8 cellular contexts compared by ENCODE assay signal in the genomic region with DNA sequence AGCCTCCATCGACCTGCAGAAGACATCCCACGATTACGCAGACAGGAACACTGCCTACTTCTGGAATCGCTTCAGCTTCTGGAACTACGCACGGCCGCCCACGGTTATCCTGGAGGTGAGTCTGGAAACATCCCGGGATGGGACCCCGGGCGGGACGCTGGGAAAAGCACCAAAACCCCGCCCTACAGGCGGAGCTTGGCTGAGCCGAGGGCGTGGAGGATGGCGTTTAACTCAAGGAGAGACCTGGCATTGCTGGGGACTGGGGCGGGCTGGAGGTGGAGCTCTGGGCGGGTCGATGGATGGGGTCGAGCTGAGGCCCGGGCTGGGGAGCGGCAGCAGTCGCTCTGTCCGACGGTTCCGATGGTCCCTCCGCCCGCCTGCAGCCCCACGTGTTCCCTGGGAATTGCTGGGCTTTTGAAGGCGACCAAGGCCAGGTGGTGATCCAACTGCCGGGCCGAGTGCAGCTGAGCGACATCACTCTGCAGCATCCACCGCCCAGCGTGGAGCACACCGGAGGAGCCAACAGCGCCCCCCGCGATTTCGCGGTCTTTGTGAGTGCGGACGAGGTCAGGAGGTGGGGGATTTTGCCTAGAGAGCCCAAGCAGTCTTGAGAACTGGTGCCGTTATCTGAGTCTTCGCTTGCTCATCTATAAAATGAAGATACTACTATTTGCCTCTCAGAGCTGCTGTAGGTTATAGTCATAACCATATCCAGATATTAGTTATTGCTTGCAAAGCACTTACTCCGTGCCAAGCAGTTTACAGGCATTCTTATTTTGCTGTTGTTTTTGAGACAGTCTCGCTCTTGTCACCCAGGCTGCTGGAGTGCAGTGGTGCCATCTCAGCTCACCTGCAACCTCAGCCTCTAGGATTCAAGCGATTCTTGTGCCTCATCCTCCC. TPM values are rescaled to one million over a fixed set of nuclear protein-coding genes. Genes with fewer than 3 reads are reported as not detected.
DNase-seq lines count a peak whose midpoint lies in the region; ATAC-seq lines count a peak whose summit lies in the region.

No MANE protein-coding gene starts in this region.

- no peak overlapping the region for H3K18ac ChIP-seq in mesendoderm (ENCODE audit: low read length)

- H3K23ac ChIP-seq in mesendoderm (ENCODE audit: low read length) = no peak overlapping the region

- H2BK5ac ChIP-seq in mesendoderm (ENCODE audit: low read length) = no peak overlapping the region

- H2AK5ac ChIP-seq in mesendoderm (ENCODE audit: low read length) = no peak overlapping the region

- peaks cover 3% of the 10 kb centered on the region for H3K36me3 ChIP-seq in mesendoderm (ENCODE audit: control insufficient read depth, insufficient read depth, low read length)

- H3K4ac ChIP-seq in mesendoderm (ENCODE audit: low read depth, low read length) = no peak overlapping the region

- H3K9ac ChIP-seq in mesendoderm (ENCODE audit: low read length) = peak overlapping the region; percentile 68

- WGBS in mesendoderm (ENCODE audit: extremely low coverage, insufficient coverage, low lambda C conversion rate) = no CpG with 5 or more reads among the region's 49 CpGs

- no peak overlapping the region for H2BK15ac ChIP-seq in mesendoderm (replicated peaks; ENCODE audit: low read depth)

- H3K4me1 ChIP-seq in mesendoderm (ENCODE audit: control insufficient read depth, low read depth, low read length) = peaks cover 5% of the 10 kb centered on the region

- no peak overlapping the region for H4K5ac ChIP-seq in mesendoderm (ENCODE audit: low read length)

- peak overlapping the region; percentile 87 for H3K56ac ChIP-seq in mesendoderm (ENCODE audit: low read length)

- no peaks in the 10 kb centered on the region for H3K27me3 ChIP-seq in mesendoderm (ENCODE audit: insufficient read depth, low read length, poor library complexity)

- H4K8ac ChIP-seq in mesendoderm (ENCODE audit: low read depth, low read length) = no peak overlapping the region

- H2BK120ac ChIP-seq in mesendoderm (ENCODE audit: low read depth, low read length) = no peak overlapping the region

- H3K4me3 ChIP-seq in mesendoderm (ENCODE audit: low read length) = peak overlapping the region; percentile 52

- DNase-seq in NCI-H187 (lab: John Stamatoyannopoulos, UW) = peak; percentile 29 to 59
- no peak for DNase-seq in NCI-H187 treated with DMSO at 0.1 percent for 48 hours (lab: John Stamatoyannopoulos, UW)
- peak; percentile 95 to 96 for DNase-seq in NCI-H524 (lab: John Stamatoyannopoulos, UW)
- DNase-seq in activated CD4-positive, alpha-beta T cell treated with anti-CD3 and anti-CD28 coated beads, Interleukin-2, amount 50 U/mL, for 4 hours = peak; percentile 64 to 72
- peak; percentile 67 for DNase-seq in effector CD4-positive, alpha-beta T cell
- peak; percentile 97 for DNase-seq in mesendoderm
- DNase-seq in stimulated activated CD8-positive, alpha-beta memory T cell treated with anti-CD3 and anti-CD28 coated beads, Interleukin-15, amount 100 ng/mL, for 1 hour (ENCODE audit: low read depth) = peak; percentile 58

- H3K79me2 ChIP-seq in mesendoderm (ENCODE audit: control insufficient read depth, insufficient read depth, low read length) = no peaks in the 10 kb centered on the region

- ATAC-seq in HG03135 (IDR thresholded peaks at IDR 0.05; ENCODE audit: unreplicated experiment) = peak; percentile 31

- H3K4me2 ChIP-seq in mesendoderm (ENCODE audit: low read length) = peak overlapping the region; percentile 73

- H3K27ac ChIP-seq in mesendoderm (ENCODE audit: low read depth, low read length) = no peak overlapping the region

- no peaks in the 10 kb centered on the region for H3K79me1 ChIP-seq in mesendoderm (ENCODE audit: low read length)

RNA-seq across cellular contexts. Expression of a gene that starts 3.8 kb away (rescaled TPM):
- polyA plus RNA-seq in mesendoderm (2013, experiment 1 of 2) = 1.5 TPM
- 1.2 TPM for polyA plus RNA-seq in mesendoderm (2013, experiment 2 of 2)

RNA-seq across cellular contexts. Expression of a gene that starts 45.3 kb away (rescaled TPM):
- 85.8 TPM for polyA plus RNA-seq in mesendoderm (2013, experiment 1 of 2)
- 78.6 TPM for polyA plus RNA-seq in mesendoderm (2013, experiment 2 of 2)

RNA-seq across cellular contexts. Expression of a gene that starts 45.3 kb away (rescaled TPM):
- polyA plus RNA-seq in mesendoderm (2013, experiment 1 of 2) = 171 TPM
- 168 TPM for polyA plus RNA-seq in mesendoderm (2013, experiment 2 of 2)
